ENCODE assay signal across 9 cellular contexts in the genomic region with DNA sequence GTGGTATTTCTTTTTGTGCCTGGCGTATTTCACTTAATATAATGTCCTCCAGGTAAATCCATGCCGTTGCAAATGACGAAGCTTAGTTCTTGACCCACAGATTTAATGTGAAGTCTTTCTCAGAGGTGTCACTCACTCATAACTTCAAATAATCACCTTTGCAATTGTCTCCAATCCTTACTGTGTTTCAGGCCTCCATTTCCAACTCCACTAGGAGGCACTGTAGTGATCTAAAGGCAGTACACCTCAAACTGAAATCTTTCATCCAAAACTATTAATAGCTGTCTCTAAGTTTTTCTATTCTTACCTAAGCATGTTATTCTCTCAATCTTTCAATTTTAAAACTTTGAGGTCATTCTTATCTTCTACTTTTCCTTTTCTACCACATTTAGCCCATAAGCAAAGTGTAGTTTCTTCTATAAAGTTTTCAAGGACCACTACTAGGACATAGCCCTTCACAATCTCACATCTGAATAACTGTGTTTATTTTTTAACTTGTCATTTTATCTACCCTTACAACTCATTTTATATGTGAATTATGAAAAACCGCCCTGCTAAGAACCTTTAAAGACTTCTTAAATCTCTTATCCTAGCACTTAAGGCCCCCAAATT. TPM values are rescaled to one million over a fixed set of nuclear protein-coding genes. Genes with fewer than 3 reads are reported as not detected.
DNase-seq lines count a peak whose midpoint lies in the region; ATAC-seq and TF ChIP-seq lines count a peak whose summit lies in the region.
"Had no signal": no experiment of that assay in that cellular context is flagged by ENCODE, and none has a peak within 500 bp of the region (broad histone marks: within the 10 kb centered on the region; RNA-seq: fewer than 3 reads in every experiment).

No MANE protein-coding gene starts in this region.

- no peaks in the 10 kb centered on the region for H3K9me3 ChIP-seq in CD4-positive, alpha-beta T cell (ENCODE audit: control insufficient read depth, low read length)
- no peaks in the 10 kb centered on the region for H3K9me3 ChIP-seq in gastroesophageal sphincter
- H3K9me3 ChIP-seq: SJCRH30 had no signal

- intact Hi-C loops in CD4-positive, alpha-beta T cell (cut with DNase I, micrococcal nuclease): loop anchor here (1.0 to 10.0 kb wide), 4 partner anchors 109 to 1229 kb away; no protein-coding TSS in a partner anchor

- TF ChIP-seq EP300 in gastroesophageal sphincter (IDR thresholded peaks at IDR 0.05): no peak

- H3K27ac ChIP-seq in CD4-positive, alpha-beta T cell (ENCODE audit: low read depth, low read length): no peak overlapping the region
- H3K27ac ChIP-seq in gastroesophageal sphincter: no peak overlapping the region
- H3K27ac ChIP-seq: SJCRH30 had no signal

- WGBS in gastroesophageal sphincter (ENCODE audit: low coverage in 1 of 2), 2 donors: 65 to 77% methylated on average over 4 of the region's 4 CpGs

- peak; percentile 76 for ATAC-seq in CD4-positive, alpha-beta T cell (ENCODE audit: poor library complexity)
- ATAC-seq in gastroesophageal sphincter (no peak), GM21526 (IDR thresholded peaks at IDR 0.05; ENCODE audit: low FRiP score, unreplicated experiment) (no peak)

- no peaks in the 10 kb centered on the region for H3K4me1 Mint-ChIP-seq in CD4-positive, alpha-beta T cell (ENCODE audit: low read depth)
- no peaks in the 10 kb centered on the region for H3K4me1 Mint-ChIP-seq in type B pancreatic cell (ENCODE audit: unreplicated experiment)

- peaks cover 38% of the 10 kb centered on the region for H3K27me3 Mint-ChIP-seq in CD4-positive, alpha-beta T cell
- peaks cover 32% of the 10 kb centered on the region for H3K27me3 Mint-ChIP-seq in type B pancreatic cell

- H3K36me3 Mint-ChIP-seq in CD4-positive, alpha-beta T cell (ENCODE audit: low read depth): no peaks in the 10 kb centered on the region
- no peaks in the 10 kb centered on the region for H3K36me3 Mint-ChIP-seq in type B pancreatic cell

- no peaks in the 10 kb centered on the region for H3K9me3 Mint-ChIP-seq in CD4-positive, alpha-beta T cell
- no peaks in the 10 kb centered on the region for H3K9me3 Mint-ChIP-seq in type B pancreatic cell

- CTCF ChIA-PET in CD4-positive, alpha-beta T cell (lab: Charles Lee): interaction anchor here (0.6 to 1.8 kb wide), 9 partner anchors 9 to 191 kb away, joined by 3 to 16 read pairs (median 4); no protein-coding TSS in a partner anchor

- H3K4me3 Mint-ChIP-seq in CD4-positive, alpha-beta T cell: no peak overlapping the region
- H3K4me3 Mint-ChIP-seq in type B pancreatic cell: no peak overlapping the region

- TF ChIP-seq CTCF in CD4-positive, alpha-beta T cell (IDR thresholded peaks at IDR 0.05): peak; percentile 68
- TF ChIP-seq CTCF in gastroesophageal sphincter (IDR thresholded peaks at IDR 0.05) (peak; percentile 22 to 52 (median 36)), type B pancreatic cell (conservative IDR thresholded peaks at IDR 0.05) (peak; percentile 63)

- H3K36me3 ChIP-seq in gastroesophageal sphincter: no peaks in the 10 kb centered on the region
- H3K36me3 ChIP-seq: SJCRH30 had no signal

- peak in 4 of 10 experiments; percentile 8 to 20 (median 12) for DNase-seq in CD4-positive, alpha-beta T cell
- DNase-seq in GM19240 (ENCODE audit: insufficient read length, low spot score) (peak; percentile 39), T-helper 1 cell (peak in 3 of 5 donors; percentile 3 to 20 (median 15)), type B pancreatic cell (ENCODE audit: extremely low spot score, unreplicated experiment) (no peak), DMS153 treated with DMSO at 0.1 percent for 48 hours (lab: John Stamatoyannopoulos, UW; ENCODE audit: unreplicated experiment) (no peak)
- DNase-seq in activated effector memory CD4-positive, alpha-beta T cell treated with anti-CD3 and anti-CD28 coated beads, Interleukin-2, amount 50 U/mL, for 16 hours: no peak

- H3K27me3 ChIP-seq in CD4-positive, alpha-beta T cell (ENCODE audit: control insufficient read depth, insufficient read depth, low read length): peaks cover 5% of the 10 kb centered on the region
- peaks cover 5% of the 10 kb centered on the region for H3K27me3 ChIP-seq in gastroesophageal sphincter
- H3K27me3 ChIP-seq: SJCRH30 had no signal

- H3K27ac Mint-ChIP-seq in CD4-positive, alpha-beta T cell: no peak overlapping the region
- no peak overlapping the region for H3K27ac Mint-ChIP-seq in type B pancreatic cell

- no peak for TF ChIP-seq POLR2A in gastroesophageal sphincter (IDR thresholded peaks at IDR 0.05)

- peaks cover 0 to 19% (median 2%) of the 10 kb centered on the region in 3 donors for H3K4me1 ChIP-seq in gastroesophageal sphincter

- POLR2A ChIA-PET in CD4-positive, alpha-beta T cell (lab: Charles Lee): interaction anchor here (0.8 to 1.2 kb wide), 2 partner anchors 25 to 109 kb away, joined by 3 read pairs; partner anchors contain the start of gene FBXO34

- no peak overlapping the region for H3K4me3 ChIP-seq in gastroesophageal sphincter
- H3K4me3 ChIP-seq: SJCRH30 had no signal

RNA-seq across cellular contexts. Expression of gene FBXO34, which starts 25.5 kb away (rescaled TPM):
- total RNA-seq in CD4-positive, alpha-beta T cell: 10 to 100 TPM; 28.3 to 29.7 TPM
- 10 to 100 TPM; 18.8 to 32.5 (median 21.8) TPM for total RNA-seq in gastroesophageal sphincter
- 25.2 and 37.2 TPM in 2 replicates for total RNA-seq in type B pancreatic cell (ENCODE audit: low replicate concordance)

RNA-seq across cellular contexts. Expression of gene DLGAP5, which starts 54.4 kb away (rescaled TPM):
- total RNA-seq in CD4-positive, alpha-beta T cell: under 1 TPM in 1 of 2 experiments, not detected in 1; 0.25 TPM
- total RNA-seq in gastroesophageal sphincter: 1 to 10 TPM in 1 of 4 donors, under 1 TPM in 1, not detected in 2; 0.23 to 1.2 TPM
- total RNA-seq in type B pancreatic cell (ENCODE audit: low replicate concordance): 18.8 and 58.8 TPM in 2 replicates

Comparison
In these comparisons a context has a peak if more than half of its experiments do, and no peak if none do; other contexts are left out.
1. DNase-seq: peak in GM19240 (single experiment) and T-helper 1 cell (3 of 5); none in type B pancreatic cell (single experiment), DMS153 treated with DMSO at 0.1 percent for 48 hours (single experiment) and activated effector memory CD4-positive, alpha-beta T cell treated with anti-CD3 and anti-CD28 coated beads, Interleukin-2, amount 50 U/mL, for 16 hours (single experiment).
2. Peak in every context shown above with its lines, with median percentiles within 50 percentile points of each other: CTCF ChIP-seq.